Comparison of ENCODE assay signal across 1 cellular context in genomic region chr1:101077849-101078248, GRCh38.
TF ChIP-seq lines count a peak whose summit lies in the region.

No MANE protein-coding gene starts in this region.

TF ChIP-seq in K562, 482 proteins besides CTCF, POLR2A, EP300 and RAD21 (continued from another document and continues in another):
- TF ChIP-seq ZNF592 (IDR thresholded peaks at IDR 0.05) = 0 out of 2 replicates have a peak, but pooled peaks have one; percentile 39
- peak; percentile 54; the same call in 1 of the 2 replicates for TF ChIP-seq BACH1 (tag; IDR thresholded peaks at IDR 0.05)
- TF ChIP-seq MAFF (IDR thresholded peaks at IDR 0.05; ENCODE audit: low read length) = peak; percentile 97
- TF ChIP-seq E2F1 (CRISPR knock-in tag; IDR thresholded peaks at IDR 0.05) = no peak
- TF ChIP-seq TAL1 (IDR thresholded peaks at IDR 0.05) = no peak
- TF ChIP-seq CREBBP (IDR thresholded peaks at IDR 0.05; ENCODE audit: low read depth, low read length) = no peak
- no peak for TF ChIP-seq HNRNPK (IDR thresholded peaks at IDR 0.05; ENCODE audit: low read depth, low read length, poor library complexity, severe bottlenecking)
- no peak for TF ChIP-seq CAMTA2 (CRISPR knock-in tag; conservative IDR thresholded peaks at IDR 0.05)
- no peak for TF ChIP-seq HMGXB4 (CRISPR knock-in tag; IDR thresholded peaks at IDR 0.05)
- no peak for TF ChIP-seq PHF8 (IDR thresholded peaks at IDR 0.05; ENCODE audit: borderline replicate concordance, low read length)
- TF ChIP-seq JUND (IDR thresholded peaks at IDR 0.05; ENCODE audit: borderline replicate concordance, low read depth, low read length) = no peak
- TF ChIP-seq JUND (tag; IDR thresholded peaks at IDR 0.05; ENCODE audit: borderline replicate concordance, low read depth, low read length) = no peak
- TF ChIP-seq SLC30A9 (CRISPR knock-in tag; IDR thresholded peaks at IDR 0.05) = no peak
- TF ChIP-seq ZNF717 (CRISPR knock-in tag; IDR thresholded peaks at IDR 0.05) = no peak
- no peak for TF ChIP-seq ZNF740 (CRISPR knock-in tag; IDR thresholded peaks at IDR 0.05)
- no peak for TF ChIP-seq ZNF740 (tag; IDR thresholded peaks at IDR 0.05)
- no peak for TF ChIP-seq ZNF445 (CRISPR knock-in tag; IDR thresholded peaks at IDR 0.05; ENCODE audit: low read depth)
- no peak for TF ChIP-seq DACH1 (IDR thresholded peaks at IDR 0.05; ENCODE audit: partially characterized antibody)
- peak; percentile 97 for TF ChIP-seq C11orf30 (IDR thresholded peaks at IDR 0.05; ENCODE audit: low read depth)
- TF ChIP-seq PHTF2 (CRISPR knock-in tag; IDR thresholded peaks at IDR 0.05) = no peak
- TF ChIP-seq MAFG (tag; conservative IDR thresholded peaks at IDR 0.05) = peak; percentile 96
- 0 out of 2 replicates have a peak, but pooled peaks have one; percentile 60 for TF ChIP-seq NFE2L1 (tag; IDR thresholded peaks at IDR 0.05; ENCODE audit: borderline replicate concordance, low read depth)
- TF ChIP-seq ARID1B (IDR thresholded peaks at IDR 0.05) = no peak
- TF ChIP-seq CXXC5 (CRISPR knock-in tag; IDR thresholded peaks at IDR 0.05) = no peak
- no peak for TF ChIP-seq CHD7 (IDR thresholded peaks at IDR 0.05; ENCODE audit: low read depth, low read length)
- TF ChIP-seq PTRF (tag; IDR thresholded peaks at IDR 0.05) = no peak
- TF ChIP-seq SP1 (CRISPR knock-in tag; IDR thresholded peaks at IDR 0.05) = no peak
- TF ChIP-seq ARID3B (CRISPR knock-in tag; IDR thresholded peaks at IDR 0.05; ENCODE audit: borderline replicate concordance) = no peak
- no peak for TF ChIP-seq SETDB1 (IDR thresholded peaks at IDR 0.05; ENCODE audit: low read length)
- TF ChIP-seq MITF (IDR thresholded peaks at IDR 0.05) = no peak
- no peak for TF ChIP-seq ZBTB1 (CRISPR knock-in tag; IDR thresholded peaks at IDR 0.05; ENCODE audit: borderline replicate concordance, low read depth)
- TF ChIP-seq NFE2 (IDR thresholded peaks at IDR 0.05; ENCODE audit: low read depth) = peak; percentile 78
- TF ChIP-seq KDM4B (IDR thresholded peaks at IDR 0.05; ENCODE audit: borderline replicate concordance in 2 of 2, low read depth in 1 of 2) = no peak
- no peak for TF ChIP-seq BMI1 (IDR thresholded peaks at IDR 0.05; ENCODE audit: low read length)
- peak; percentile 95 for TF ChIP-seq MAFK (IDR thresholded peaks at IDR 0.05; ENCODE audit: low read length)
- no peak for TF ChIP-seq TRIM25 (IDR thresholded peaks at IDR 0.05; ENCODE audit: borderline replicate concordance)
